20 cellular contexts compared by ENCODE assay signal in the genomic region with DNA sequence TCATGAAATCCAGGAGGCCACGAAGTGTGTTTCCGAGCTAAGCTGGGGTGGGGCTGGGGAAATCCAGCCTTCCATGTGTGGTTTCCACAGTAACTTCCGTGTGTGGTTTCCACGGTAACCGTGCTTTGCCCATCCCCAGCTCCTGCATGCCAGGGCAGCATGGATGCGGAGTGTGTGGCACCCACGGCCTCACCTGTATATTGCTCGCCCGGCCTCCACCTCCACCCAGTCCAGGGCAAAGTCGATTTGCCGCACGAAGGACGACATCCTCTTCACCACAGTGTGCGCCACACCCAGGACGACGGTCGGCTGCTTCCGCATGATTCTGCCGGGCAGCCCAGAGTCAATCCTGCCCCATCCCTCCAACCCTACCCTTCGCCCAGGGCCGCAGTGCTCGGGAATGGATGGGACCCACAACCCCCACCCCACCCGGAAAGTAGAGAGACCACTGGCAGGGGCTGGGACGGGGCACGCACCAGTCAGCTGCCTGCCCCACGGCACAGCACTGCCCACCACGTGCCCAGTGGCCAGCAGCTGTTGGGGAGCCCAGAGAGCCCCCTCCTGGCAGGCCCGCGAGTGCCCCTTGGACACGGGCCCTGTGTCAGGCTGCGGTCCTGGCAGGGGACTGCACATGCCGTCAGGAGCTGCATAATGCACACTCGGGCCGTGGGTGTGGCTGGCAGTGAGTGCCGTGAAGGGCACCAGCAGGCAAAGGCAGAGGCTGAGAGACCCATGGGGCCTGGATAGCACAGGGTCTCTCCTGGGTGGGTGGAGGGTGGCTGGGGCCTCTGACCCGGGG. TPM values are rescaled to one million over a fixed set of nuclear protein-coding genes. Genes with fewer than 3 reads are reported as not detected.
A peak's percentile ranks its signal among the peaks of the same experiment; 100 is the strongest.
DNase-seq lines count a peak whose midpoint lies in the region; ATAC-seq and TF ChIP-seq lines count a peak whose summit lies in the region.
"Had no signal": no experiment of that assay in that cellular context is flagged by ENCODE, and none has a peak within 500 bp of the region (broad histone marks: within the 10 kb centered on the region; RNA-seq: fewer than 3 reads in every experiment).

No MANE protein-coding gene starts in this region.

- no peak overlapping the region for H3K9ac ChIP-seq in endodermal cell (ENCODE audit: extremely low read depth, low read length, poor library complexity, severe bottlenecking)

- TF ChIP-seq POLR2A in body of pancreas (IDR thresholded peaks at IDR 0.05) = no peak

- ATAC-seq in mucosa of descending colon (no peak), body of pancreas (no peak)
- ATAC-seq: Panc1 had no signal

- DNase-seq in H7 = peak; percentile 59
- DNase-seq in HT-29 (ENCODE audit: low spot score) = peak; percentile 47
- DNase-seq in endodermal cell = peak; percentile 40
- DNase-seq in mucosa of descending colon = peak in 2 of 3 donors; percentile 24 to 55
- no peak for DNase-seq in DMS53 treated with DMSO at 0.1 percent for 48 hours (lab: John Stamatoyannopoulos, UW; ENCODE audit: unreplicated experiment)
- DNase-seq in NCI-H1105 (lab: John Stamatoyannopoulos, UW) = no peak
- DNase-seq in body of pancreas = no peak
- DNase-seq: CD4-positive, CD25-positive, alpha-beta regulatory T cell; DMS79; H9; MM.1S; NCI-H1048; NCI-H1436; NCI-H187 treated with DMSO at 0.1 percent for 48 hours; NCI-H226; NCI-H510A treated with DMSO at 0.1 percent for 48 hours; NCI-H82 had no signal

- no peaks in the 10 kb centered on the region for H3K4me1 Mint-ChIP-seq in endodermal cell
- H3K4me1 Mint-ChIP-seq: H9 had no signal

- H3K36me3 Mint-ChIP-seq in endodermal cell (ENCODE audit: low read depth) = no peaks in the 10 kb centered on the region
- H3K36me3 Mint-ChIP-seq: CD4-positive, CD25-positive, alpha-beta regulatory T cell had no signal

- intact Hi-C loops in mucosa of descending colon (cut with DNase I, micrococcal nuclease) = no loop called here
- intact Hi-C loops in body of pancreas (cut with DNase I) = no loop called here

- WGBS in endodermal cell (ENCODE audit: insufficient coverage in 1 of 2, insufficient read length in 1 of 2), 2 experiments = 93% methylated on average over 20 to 36 of the region's 36 CpGs
- 92 to 93% methylated on average over 13 to 29 of the region's 36 CpGs for WGBS in body of pancreas, 2 donors

- peaks cover 2% of the 10 kb centered on the region for H3K27me3 Mint-ChIP-seq in endodermal cell (ENCODE audit: insufficient read depth)
- H3K27me3 Mint-ChIP-seq: CD4-positive, CD25-positive, alpha-beta regulatory T cell had no signal

- H3K27ac ChIP-seq in endodermal cell (ENCODE audit: low read depth, low read length) (no peak overlapping the region), body of pancreas (no peak overlapping the region)

- H3K4me3 ChIP-seq in H7 (ENCODE audit: insufficient read depth, low read depth, low read length) = no peak overlapping the region
- no peak overlapping the region for H3K4me3 ChIP-seq in endodermal cell (ENCODE audit: low read length)
- H3K4me3 ChIP-seq in mucosa of descending colon = no peak overlapping the region
- H3K4me3 ChIP-seq in body of pancreas = no peak overlapping the region

- H3K4me1 ChIP-seq in endodermal cell (ENCODE audit: control insufficient read depth, insufficient read depth, low read length) (no peaks in the 10 kb centered on the region), mucosa of descending colon (ENCODE audit: low read depth) (peaks cover 7% of the 10 kb centered on the region), body of pancreas (no peaks in the 10 kb centered on the region)

- no peaks in the 10 kb centered on the region for H3K27me3 ChIP-seq in H7 (ENCODE audit: control insufficient read depth, insufficient read depth, low read length)
- H3K27me3 ChIP-seq in endodermal cell (ENCODE audit: control insufficient read depth, insufficient read depth, low read length, poor library complexity, severe bottlenecking) = no peaks in the 10 kb centered on the region
- no peaks in the 10 kb centered on the region for H3K27me3 ChIP-seq in body of pancreas

- H3K36me3 ChIP-seq in H7 (replicated peaks; ENCODE audit: control insufficient read depth, insufficient read depth, low read length) = no peaks in the 10 kb centered on the region
- H3K36me3 ChIP-seq in endodermal cell (ENCODE audit: control insufficient read depth, insufficient read depth, low read length) = no peaks in the 10 kb centered on the region
- H3K36me3 ChIP-seq in mucosa of descending colon (ENCODE audit: low read depth) = no peaks in the 10 kb centered on the region
- H3K36me3 ChIP-seq in body of pancreas (replicated peaks in 1 of 2; ENCODE audit: insufficient read depth in 1 of 2, low read depth in 2 of 2) = peaks cover 0 to 2% of the 10 kb centered on the region in 2 donors

- no peak overlapping the region for H3K4me3 Mint-ChIP-seq in endodermal cell
- H3K4me3 Mint-ChIP-seq: H9 had no signal

- H3K9me3 ChIP-seq in endodermal cell (ENCODE audit: control insufficient read depth, low read length) (no peaks in the 10 kb centered on the region), mucosa of descending colon (no peaks in the 10 kb centered on the region), body of pancreas (no peaks in the 10 kb centered on the region)

- peaks cover 15% of the 10 kb centered on the region for H3K9me3 Mint-ChIP-seq in endodermal cell

- TF ChIP-seq CTCF in endodermal cell (conservative IDR thresholded peaks at IDR 0.05) (no peak), mucosa of descending colon (IDR thresholded peaks at IDR 0.05) (no peak), body of pancreas (IDR thresholded peaks at IDR 0.05) (no peak)

- no peak overlapping the region for H3K27ac Mint-ChIP-seq in endodermal cell
- H3K27ac Mint-ChIP-seq: H9 had no signal

RNA-seq across cellular contexts. Expression of a gene that starts 39.0 kb away (rescaled TPM):
- total RNA-seq in H7 (2014; rRNA removed; shearing (Covaris generic)) = 37.9 and 39.0 TPM in 2 replicates
- total RNA-seq in HT-29 (2014; rRNA removed; shearing (Covaris generic)) = 74.4 and 77.7 TPM in 2 replicates
- total RNA-seq in endodermal cell (10 to 100 TPM; 58.9 to 66.0 TPM), mucosa of descending colon (10 to 100 TPM; 30.1 to 48.0 (median 43.4) TPM), body of pancreas (10 to 100 TPM; 65.4 to 65.9 TPM)
- polyA plus RNA-seq in endodermal cell (2013, experiment 1 of 2) = 83.1 TPM
- polyA plus RNA-seq in endodermal cell (2013, experiment 2 of 2) = 72.7 TPM

RNA-seq across cellular contexts. Expression of a gene that starts 52.1 kb away (rescaled TPM):
- total RNA-seq in H7 (2014; rRNA removed; shearing (Covaris generic)) = 0.07 and 0.14 TPM in 2 replicates
- 0.60 and 0.94 TPM in 2 replicates for total RNA-seq in HT-29 (2014; rRNA removed; shearing (Covaris generic))
- total RNA-seq in endodermal cell = 1 to 10 TPM; 2.0 to 2.4 TPM
- polyA plus RNA-seq in endodermal cell (2013, experiment 1 of 2) = 1.8 TPM
- 1.4 TPM for polyA plus RNA-seq in endodermal cell (2013, experiment 2 of 2)
- 10 to 100 TPM; 16.7 to 27.4 (median 17.2) TPM for total RNA-seq in mucosa of descending colon
- 10 to 100 TPM; 16.1 to 27.7 TPM for total RNA-seq in body of pancreas

RNA-seq across cellular contexts. Expression of a gene that starts 53.6 kb away (rescaled TPM):
- 74.5 and 78.8 TPM in 2 replicates for total RNA-seq in H7 (2014; rRNA removed; shearing (Covaris generic))
- 175 TPM in 2 replicates for total RNA-seq in HT-29 (2014; rRNA removed; shearing (Covaris generic))
- total RNA-seq in endodermal cell (10 to 100 TPM; 43.7 to 49.6 TPM), mucosa of descending colon (10 to 100 TPM; 67.1 to 93.8 (median 93.5) TPM), body of pancreas (10 to 100 TPM; 32.9 to 37.2 TPM)
- polyA plus RNA-seq in endodermal cell (2013, experiment 1 of 2) = 31.6 TPM
- polyA plus RNA-seq in endodermal cell (2013, experiment 2 of 2) = 27.9 TPM

RNA-seq across cellular contexts. Expression of a gene that starts 57.0 kb away (rescaled TPM):
- 0.55 and 0.76 TPM in 2 replicates for total RNA-seq in H7 (2014; rRNA removed; shearing (Covaris generic))
- total RNA-seq in HT-29 (2014; rRNA removed; shearing (Covaris generic)) = 0.76 and 1.3 TPM in 2 replicates
- under 1 TPM; 0.33 to 0.75 TPM for total RNA-seq in endodermal cell
- polyA plus RNA-seq in endodermal cell (2013, experiment 1 of 2) = 0.25 TPM
- 0.17 TPM for polyA plus RNA-seq in endodermal cell (2013, experiment 2 of 2)
- 100 to 1,000 TPM in 1 of 3 donors, 10 to 100 TPM in 2; 36.7 to 127 (median 74.8) TPM for total RNA-seq in mucosa of descending colon
- 1 to 10 TPM; 2.0 to 2.3 TPM for total RNA-seq in body of pancreas
- total RNA-seq: CD4-positive, CD25-positive, alpha-beta regulatory T cell; LHCN-M2 had no signal
- polyA plus RNA-seq: BJ; CD4-positive, CD25-positive, alpha-beta regulatory T cell had no signal

Comparison
In these comparisons a context has a peak if more than half of its experiments do, and no peak if none do; other contexts are left out.
1. DNase-seq: peak in H7 (single experiment), HT-29 (single experiment), endodermal cell (single experiment) and mucosa of descending colon (2 of 3); none in DMS53 treated with DMSO at 0.1 percent for 48 hours (single experiment), NCI-H1105 (single experiment) and body of pancreas (0 of 4).